ENCODE assay signal across 1 cellular context in the genomic region with DNA sequence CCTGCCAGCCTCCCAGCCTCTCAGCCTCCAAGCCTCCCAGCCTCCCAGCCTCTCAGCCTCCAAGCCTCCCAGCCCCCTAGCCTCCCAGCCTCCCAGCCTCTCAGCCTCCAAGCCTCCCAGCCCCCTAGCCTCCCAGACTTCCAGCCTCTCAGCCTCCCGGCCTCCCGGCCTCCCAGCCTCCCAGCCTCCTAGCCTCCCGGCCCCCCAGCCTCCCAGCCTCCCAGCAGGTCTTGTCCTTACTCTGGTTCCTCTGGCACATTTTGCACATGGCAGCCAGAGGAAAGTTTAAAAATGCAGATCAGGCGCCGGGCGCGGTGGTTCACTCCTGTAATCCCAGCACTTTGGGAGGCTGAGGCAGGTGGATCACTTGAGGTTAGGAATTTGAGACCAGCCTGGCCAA. TPM values are rescaled to one million over a fixed set of nuclear protein-coding genes. Genes with fewer than 3 reads are reported as not detected.
"Had no signal": no experiment of that assay in that cellular context is flagged by ENCODE, and none has a peak within 500 bp of the region (broad histone marks: within the 10 kb centered on the region; RNA-seq: fewer than 3 reads in every experiment).

No MANE protein-coding gene starts in this region.

RNA-seq across cellular contexts. Expression of a gene that starts 2.5 kb away (rescaled TPM):
- total RNA-seq: cardiac muscle cell had no signal
- polyA plus RNA-seq: cardiac muscle cell had no signal
